17 cellular contexts compared by ENCODE assay signal in genomic region chr16:1349951-1350350, GRCh38. TPM values are rescaled to one million over a fixed set of nuclear protein-coding genes. Genes with fewer than 3 reads are reported as not detected.
DNase-seq lines count a peak whose midpoint lies in the region; FAIRE-seq and TF ChIP-seq lines count a peak whose summit lies in the region.
"Had no signal": no experiment of that assay in that cellular context is flagged by ENCODE, and none has a peak within 500 bp of the region (broad histone marks: within the 10 kb centered on the region; RNA-seq: fewer than 3 reads in every experiment).

No MANE protein-coding gene starts in this region.

- H4K20me1 ChIP-seq in Karpas-422 (ENCODE audit: insufficient read depth, low read depth, low read length) (0 out of 2 replicates have a peak, but pooled peaks cover 7% of the 10 kb centered on the region), astrocyte (ENCODE audit: insufficient read depth, low read length) (peaks cover 31% of the 10 kb centered on the region)

- DNase-seq in activated CD4-positive, alpha-beta T cell treated with anti-CD3 and anti-CD28 coated beads, Interleukin-2, amount 10 ng/mL, durations not matched to agents 24 days and 14 days, result no peak
- DNase-seq in activated CD4-positive, alpha-beta T cell treated with anti-CD3 and anti-CD28 coated beads, Interleukin-2, amount 50 U/mL, for 4 hours, result no peak
- DNase-seq in Karpas-422 (no peak), astrocyte (ENCODE audit: low read depth) (no peak), neural crest cell (ENCODE audit: low read depth, low spot score) (no peak), EL (no peak), NCI-H2227 (lab: John Stamatoyannopoulos, UW; ENCODE audit: unreplicated experiment) (no peak), HTR-8/SVneo (ENCODE audit: insufficient read length, low spot score) (no peak)
- DNase-seq: COR-L47, cortex of kidney, Kasumi-1, NCI-H146, NCI-H526 treated with DMSO at 0.1 percent for 48 hours, RPMI8226 had no signal

- peaks cover 6% of the 10 kb centered on the region for H3K36me3 Mint-ChIP-seq in activated CD4-positive, alpha-beta T cell treated with anti-CD3 and anti-CD28 coated beads, Interleukin-2, amount 10 ng/mL, durations not matched to agents 24 days and 14 days (ENCODE audit: low read depth)
- no peaks in the 10 kb centered on the region for H3K36me3 Mint-ChIP-seq in astrocyte (ENCODE audit: low read depth, unreplicated experiment)
- H3K36me3 Mint-ChIP-seq in neural crest cell (ENCODE audit: low read depth), result peaks cover 4% of the 10 kb centered on the region

- H3K9ac ChIP-seq in Karpas-422 (ENCODE audit: low read length) (0 out of 2 replicates have a peak overlapping the region, but pooled peaks have one; percentile 89), astrocyte (ENCODE audit: low read length) (no peak overlapping the region)

- H3K9me3 ChIP-seq in Karpas-422 (ENCODE audit: low read length) (no peaks in the 10 kb centered on the region), astrocyte (ENCODE audit: insufficient read depth, low read depth, low read length) (no peaks in the 10 kb centered on the region)
- H3K9me3 ChIP-seq: A549, neutrophil had no signal

- no peak for FAIRE-seq in astrocyte (lab: Jason Lieb, UNC)
- no peak for FAIRE-seq in HTR-8/SVneo (lab: Jason Lieb, UNC)
- FAIRE-seq: A549, GM18507 had no signal

- no peaks in the 10 kb centered on the region for H3K27me3 Mint-ChIP-seq in activated CD4-positive, alpha-beta T cell treated with anti-CD3 and anti-CD28 coated beads, Interleukin-2, amount 10 ng/mL, durations not matched to agents 24 days and 14 days
- H3K27me3 Mint-ChIP-seq in astrocyte (ENCODE audit: low read depth, unreplicated experiment) (no peaks in the 10 kb centered on the region), neural crest cell (ENCODE audit: low read depth) (peaks cover 6% of the 10 kb centered on the region)

- H3K4me1 ChIP-seq in Karpas-422 (ENCODE audit: low read length) (peaks cover 23% of the 10 kb centered on the region), astrocyte (ENCODE audit: insufficient read depth, low read length) (peaks cover 16% of the 10 kb centered on the region)

- no peaks in the 10 kb centered on the region for H3K27me3 ChIP-seq in Karpas-422 (ENCODE audit: low read length)
- H3K27me3 ChIP-seq in astrocyte (ENCODE audit: insufficient read depth, low read length), result no peaks in the 10 kb centered on the region

- H3K4me3 Mint-ChIP-seq in activated CD4-positive, alpha-beta T cell treated with anti-CD3 and anti-CD28 coated beads, Interleukin-2, amount 10 ng/mL, durations not matched to agents 24 days and 14 days, result peak overlapping the region; percentile 92
- H3K4me3 Mint-ChIP-seq in astrocyte (ENCODE audit: unreplicated experiment) (peak overlapping the region; percentile 89), neural crest cell (peak overlapping the region; percentile 81)

- peak overlapping the region; percentile 8 for H3K27ac Mint-ChIP-seq in activated CD4-positive, alpha-beta T cell treated with anti-CD3 and anti-CD28 coated beads, Interleukin-2, amount 10 ng/mL, durations not matched to agents 24 days and 14 days
- H3K27ac Mint-ChIP-seq in astrocyte (ENCODE audit: unreplicated experiment) (no peak overlapping the region), neural crest cell (ENCODE audit: unreplicated experiment) (no peak overlapping the region)

- H3K4me1 Mint-ChIP-seq in activated CD4-positive, alpha-beta T cell treated with anti-CD3 and anti-CD28 coated beads, Interleukin-2, amount 10 ng/mL, durations not matched to agents 24 days and 14 days, result peaks cover 24% of the 10 kb centered on the region
- H3K4me1 Mint-ChIP-seq in astrocyte (ENCODE audit: low read depth, unreplicated experiment) (peaks cover 8% of the 10 kb centered on the region), neural crest cell (peaks cover 14% of the 10 kb centered on the region)

- H3K4me3 ChIP-seq in Karpas-422 (ENCODE audit: low read length), result peak overlapping the region; percentile 96; the same call in 1 of the 2 replicates
- no peak overlapping the region for H3K4me3 ChIP-seq in astrocyte (ENCODE audit: insufficient read depth, low read depth, low read length)

- no peak overlapping the region for H3K4me2 ChIP-seq in Karpas-422 (ENCODE audit: low read depth, low read length, poor library complexity, severe bottlenecking)
- peak overlapping the region; percentile 99 for H3K4me2 ChIP-seq in astrocyte (ENCODE audit: low read length)

- TF ChIP-seq CTCF in astrocyte (IDR thresholded peaks at IDR 0.05; ENCODE audit: insufficient read depth, low read depth, low read length), result no peak
- no peak for TF ChIP-seq CTCF in neural crest cell (conservative IDR thresholded peaks at IDR 0.05)

- intact Hi-C loops in activated CD4-positive, alpha-beta T cell treated with anti-CD3 and anti-CD28 coated beads, Interleukin-2, amount 10 ng/mL, durations not matched to agents 24 days and 14 days (cut with micrococcal nuclease), result loop anchor here (2.0 to 5.0 kb wide), 2 partner anchors 39 to 72 kb away; partner anchors contain the start of gene UQCC4

- no peaks in the 10 kb centered on the region for H3K9me2 ChIP-seq in Karpas-422 (replicated peaks; ENCODE audit: insufficient read depth, low read length)

- H3K36me3 ChIP-seq in Karpas-422 (ENCODE audit: insufficient read depth, low read length) (no peaks in the 10 kb centered on the region), astrocyte (ENCODE audit: insufficient read depth, low read length) (no peaks in the 10 kb centered on the region)

- no peak overlapping the region for H2AFZ ChIP-seq in Karpas-422 (ENCODE audit: low read length)
- no peak overlapping the region for H2AFZ ChIP-seq in astrocyte (ENCODE audit: low read depth, low read length)

- H3K27ac ChIP-seq in Karpas-422 (ENCODE audit: low read length) (no peak overlapping the region), astrocyte (ENCODE audit: low read depth, low read length) (no peak overlapping the region)

- H3K9me3 Mint-ChIP-seq in activated CD4-positive, alpha-beta T cell treated with anti-CD3 and anti-CD28 coated beads, Interleukin-2, amount 10 ng/mL, durations not matched to agents 24 days and 14 days, result no peaks in the 10 kb centered on the region
- H3K9me3 Mint-ChIP-seq in astrocyte (ENCODE audit: unreplicated experiment) (no peaks in the 10 kb centered on the region), neural crest cell (no peaks in the 10 kb centered on the region)

- H3K79me2 ChIP-seq in Karpas-422 (ENCODE audit: low read length) (peaks cover 45% of the 10 kb centered on the region), astrocyte (ENCODE audit: insufficient read depth, low read length) (peaks cover 52% of the 10 kb centered on the region)

RNA-seq across cellular contexts. Expression of gene TSR3, which starts 1.7 kb away (rescaled TPM):
- 81.5 and 88.2 TPM in 2 replicates for total RNA-seq in activated CD4-positive, alpha-beta T cell treated with anti-CD3 and anti-CD28 coated beads, Interleukin-2, amount 10 ng/mL, durations not matched to agents 24 days and 14 days
- 20.1 and 70.0 TPM in 2 replicates for total RNA-seq in Karpas-422 (2014; rRNA removed; shearing (Covaris generic); ENCODE audit: low replicate concordance)
- total RNA-seq in astrocyte (60.1 and 63.3 TPM in 2 replicates), neural crest cell (65.6 and 66.2 TPM in 2 replicates)

RNA-seq across cellular contexts. Expression of gene GNPTG, which starts 1.8 kb away (rescaled TPM):
- total RNA-seq in activated CD4-positive, alpha-beta T cell treated with anti-CD3 and anti-CD28 coated beads, Interleukin-2, amount 10 ng/mL, durations not matched to agents 24 days and 14 days, result 23.3 and 23.9 TPM in 2 replicates
- 19.6 and 39.1 TPM in 2 replicates for total RNA-seq in Karpas-422 (2014; rRNA removed; shearing (Covaris generic); ENCODE audit: low replicate concordance)
- total RNA-seq in astrocyte (45.5 and 60.5 TPM in 2 replicates), neural crest cell (32.8 and 38.3 TPM in 2 replicates)

RNA-seq across cellular contexts. Expression of gene BAIAP3, which starts 16.5 kb away (rescaled TPM):
- 0.30 TPM in 1 of 2 replicates, not detected in the other for total RNA-seq in activated CD4-positive, alpha-beta T cell treated with anti-CD3 and anti-CD28 coated beads, Interleukin-2, amount 10 ng/mL, durations not matched to agents 24 days and 14 days
- total RNA-seq in Karpas-422 (2014; rRNA removed; shearing (Covaris generic); ENCODE audit: low replicate concordance), result 0.18 TPM in 1 of 2 replicates, not detected in the other
- 1.4 and 2.6 TPM in 2 replicates for total RNA-seq in astrocyte
- total RNA-seq in neural crest cell, result 3.4 and 4.0 TPM in 2 replicates

RNA-seq across cellular contexts. Expression of gene UBE2I, which starts 40.5 kb away (rescaled TPM):
- total RNA-seq in activated CD4-positive, alpha-beta T cell treated with anti-CD3 and anti-CD28 coated beads, Interleukin-2, amount 10 ng/mL, durations not matched to agents 24 days and 14 days, result 269 and 278 TPM in 2 replicates
- total RNA-seq in Karpas-422 (2014; rRNA removed; shearing (Covaris generic); ENCODE audit: low replicate concordance), result 53.7 and 78.1 TPM in 2 replicates
- total RNA-seq in astrocyte, result 135 and 143 TPM in 2 replicates
- 301 and 311 TPM in 2 replicates for total RNA-seq in neural crest cell
